Comparison of ENCODE assay signal across 8 cellular contexts in the genomic region with DNA sequence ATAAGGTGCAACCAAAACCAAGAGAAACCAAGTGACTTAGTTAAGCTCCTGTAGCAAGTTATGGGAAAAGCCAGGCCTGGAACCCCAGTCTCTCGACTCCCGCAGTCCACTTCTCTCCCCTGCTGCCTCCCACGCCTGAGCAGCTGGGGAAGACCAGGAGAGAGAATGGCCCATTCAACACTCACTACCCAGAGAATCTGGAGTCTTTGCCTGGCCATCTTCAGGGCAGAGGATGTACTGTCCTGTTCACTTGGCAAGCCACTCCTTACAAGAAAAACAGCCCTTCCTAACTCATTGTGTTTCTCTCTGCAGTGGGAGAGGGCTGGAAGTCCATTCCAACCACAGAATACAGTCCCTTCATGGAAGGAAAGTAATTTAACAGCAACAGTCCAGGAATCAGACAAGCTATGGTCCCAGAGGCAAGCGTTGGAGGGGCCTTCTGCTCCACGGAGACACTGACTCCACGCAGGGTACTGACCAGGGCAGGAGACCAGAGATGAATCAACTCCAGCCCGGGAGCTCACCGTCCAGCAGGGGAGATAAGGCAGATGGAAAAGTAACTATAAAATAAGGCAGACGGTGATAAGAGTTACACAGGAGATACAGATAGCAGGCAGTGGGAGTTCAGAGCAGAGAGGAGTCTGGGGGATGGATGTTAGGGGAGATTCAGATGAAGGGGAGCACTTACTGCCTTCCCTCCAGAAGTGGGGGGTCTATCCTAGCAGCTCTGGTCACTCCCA. TPM values are rescaled to one million over a fixed set of nuclear protein-coding genes. Genes with fewer than 3 reads are reported as not detected.
DNase-seq lines count a peak whose midpoint lies in the region; ATAC-seq and TF ChIP-seq lines count a peak whose summit lies in the region.

No MANE protein-coding gene starts in this region.

- H3K9me3 ChIP-seq in AG04450 (ENCODE audit: control insufficient read depth, insufficient read depth, low read length) (no peaks in the 10 kb centered on the region; the same call in 1 of the 2 replicates), duodenal mucosa (ENCODE audit: control insufficient read depth in 1 of 2, low read length in 2 of 2) (no peaks in the 10 kb centered on the region)

- no peak for TF ChIP-seq CTCF in AG04450 (IDR thresholded peaks at IDR 0.05; ENCODE audit: low read depth, low read length)

- no peaks in the 10 kb centered on the region for H3K27me3 Mint-ChIP-seq in naive thymus-derived CD8-positive, alpha-beta T cell

- H3K4me3 ChIP-seq in AG04450 (ENCODE audit: low read depth, low read length) (peak overlapping the region; percentile 66), duodenal mucosa (ENCODE audit: low read depth in 1 of 2, low read length in 2 of 2) (peak overlapping the region; percentile 71 to 73)

- H3K9ac ChIP-seq in duodenal mucosa (ENCODE audit: low read depth in 1 of 2, low read length in 2 of 2) = peak overlapping the region; percentile 66 to 69

- peak overlapping the region; percentile 73 to 93 (median 84) for H3K4me3 Mint-ChIP-seq in naive thymus-derived CD8-positive, alpha-beta T cell

- H3K27ac Mint-ChIP-seq in naive thymus-derived CD8-positive, alpha-beta T cell = peak overlapping the region; percentile 67 to 93 (median 90)

- DNase-seq in AG04450 (ENCODE audit: low read depth, low spot score) (no peak), OCI-M1 (lab: John Stamatoyannopoulos, UW) (peak; percentile 51), NCI-H1436 treated with DMSO at 0.1 percent for 48 hours (lab: John Stamatoyannopoulos, UW) (no peak), foreskin melanocyte (no peak), middle frontal gyrus (ENCODE audit: extremely low spot score, low spot score) (no peak)
- DNase-seq in naive thymus-derived CD8-positive, alpha-beta T cell = no peak
- DNase-seq in activated CD4-positive, alpha-beta T cell treated with anti-CD3 and anti-CD28 coated beads for 1 hour = no peak

- no peaks in the 10 kb centered on the region for H3K27me3 ChIP-seq in AG04450 (ENCODE audit: control insufficient read depth, insufficient read depth, low read length)
- H3K27me3 ChIP-seq in duodenal mucosa (ENCODE audit: control insufficient read depth in 1 of 2, insufficient read depth in 2 of 2, low read length in 2 of 2) = peaks cover 0 to 4% of the 10 kb centered on the region in 2 donors

- no peaks in the 10 kb centered on the region for H3K9me3 Mint-ChIP-seq in naive thymus-derived CD8-positive, alpha-beta T cell

- ATAC-seq in naive thymus-derived CD8-positive, alpha-beta T cell = no peak

- peaks cover 0 to 3% (median 0%) of the 10 kb centered on the region in 3 donors for H3K36me3 Mint-ChIP-seq in naive thymus-derived CD8-positive, alpha-beta T cell

- no peak overlapping the region for H3K27ac ChIP-seq in AG04450 (ENCODE audit: low read depth, low read length)
- no peak overlapping the region for H3K27ac ChIP-seq in duodenal mucosa (ENCODE audit: low read depth, low read length)

- POLR2A ChIA-PET in AG04450 (lab: Yijun Ruan, JAX) = no interaction called here
- POLR2A ChIA-PET in naive thymus-derived CD8-positive, alpha-beta T cell (lab: Charles Lee) = interaction anchor here (0.7 to 5.7 kb wide), 12 partner anchors 14 to 169 kb away, joined by 3 to 66 read pairs (median 4); partner anchors contain the start of genes ARL6IP4, MPHOSPH9 and MTRFR

- peaks cover 17 to 20% of the 10 kb centered on the region in 2 donors for H3K4me1 ChIP-seq in duodenal mucosa (ENCODE audit: control insufficient read depth in 1 of 2, insufficient read depth in 2 of 2, low read length in 2 of 2)

- CTCF ChIA-PET in AG04450 (lab: Charles Lee) = interaction anchor here (1.7 kb wide), 1 partner anchor 107 kb away, joined by 10 read pairs; no protein-coding TSS in a partner anchor

- peaks cover 33 to 60% (median 56%) of the 10 kb centered on the region in 4 donors for H3K4me1 Mint-ChIP-seq in naive thymus-derived CD8-positive, alpha-beta T cell

- H3K36me3 ChIP-seq in duodenal mucosa (ENCODE audit: control insufficient read depth in 1 of 2, insufficient read depth in 2 of 2, low read length in 2 of 2) = no peaks in the 10 kb centered on the region

RNA-seq across cellular contexts. Expression of gene PITPNM2, which starts 1.6 kb away (rescaled TPM):
- polyA plus RNA-seq in AG04450 (2011; rRNA removed) = 1.3 and 2.2 TPM in 2 replicates
- 4.9 and 5.7 TPM in 2 replicates for polyA minus RNA-seq in AG04450 (2011; rRNA and poly(A)+ RNA removed)
- total RNA-seq in naive thymus-derived CD8-positive, alpha-beta T cell = 10 to 100 TPM; 36.9 to 42.7 TPM
- polyA plus RNA-seq in naive thymus-derived CD8-positive, alpha-beta T cell = 1 to 10 TPM; 4.0 to 6.3 (median 4.7) TPM
